ENCODE assay signal across 14 cellular contexts in the genomic region with DNA sequence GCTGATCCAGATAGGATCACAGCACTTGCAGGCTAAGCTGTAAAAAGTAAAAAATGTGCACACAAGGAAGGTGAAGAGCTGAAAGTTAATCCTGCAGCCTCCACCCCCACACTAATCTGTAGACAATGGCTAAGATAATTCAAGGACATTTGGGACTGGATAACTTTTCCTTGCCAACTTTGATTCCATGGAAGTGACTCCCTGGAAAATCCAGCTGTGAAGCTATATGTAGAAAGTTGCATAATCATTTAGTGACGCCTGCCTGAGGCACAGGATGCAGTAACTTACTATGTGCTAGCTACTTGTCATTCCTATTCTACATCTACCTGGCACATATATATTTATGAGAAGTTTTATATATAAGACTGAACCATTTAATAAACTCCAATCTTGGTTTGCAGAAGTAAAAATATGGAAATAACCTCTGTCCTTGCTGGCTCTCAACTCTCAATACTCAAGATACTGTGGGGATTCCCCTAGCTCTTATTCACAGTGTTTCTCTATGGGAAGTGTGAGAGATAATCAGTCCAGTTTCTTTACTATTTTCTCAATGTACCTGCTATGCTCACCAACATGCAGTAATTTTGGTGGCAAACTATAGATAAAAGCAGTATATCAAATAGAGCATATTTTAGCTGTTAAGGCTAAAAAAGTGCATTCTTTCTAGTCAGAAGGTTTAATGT. TPM values are rescaled to one million over a fixed set of nuclear protein-coding genes. Genes with fewer than 3 reads are reported as not detected.
DNase-seq lines count a peak whose midpoint lies in the region; ATAC-seq and TF ChIP-seq lines count a peak whose summit lies in the region.
"Had no signal": no experiment of that assay in that cellular context is flagged by ENCODE, and none has a peak within 500 bp of the region (broad histone marks: within the 10 kb centered on the region; RNA-seq: fewer than 3 reads in every experiment).

No MANE protein-coding gene starts in this region.

- H3K9me3 ChIP-seq in left ventricle myocardium inferior (replicated peaks) (no peaks in the 10 kb centered on the region), smooth muscle cell (replicated peaks; ENCODE audit: low read depth) (no peaks in the 10 kb centered on the region)

- ATAC-seq in GM18858 (IDR thresholded peaks at IDR 0.05; ENCODE audit: unreplicated experiment) (peak; percentile 66), GM21786 (IDR thresholded peaks at IDR 0.05; ENCODE audit: unreplicated experiment) (peak; percentile 72), T-cell (replicated peaks in 1 of 4) (peak in 3 of 4 experiments; percentile 20 to 58 (median 34)), HG03175 (IDR thresholded peaks at IDR 0.05; ENCODE audit: unreplicated experiment) (no peak)
- ATAC-seq: Panc1 had no signal

- H3K4me1 Mint-ChIP-seq in T-cell = peaks cover 75 to 91% (median 89%) of the 10 kb centered on the region in 3 donors

- H4K20me1 ChIP-seq in smooth muscle cell (ENCODE audit: low read depth) = peaks cover 24% of the 10 kb centered on the region

- no peak overlapping the region for H3K4me2 ChIP-seq in smooth muscle cell

- DNase-seq in T-cell (no peak), left ventricle myocardium inferior (no peak), smooth muscle cell (lab: John Stamatoyannopoulos, UW; ENCODE audit: unreplicated experiment) (no peak), NCI-H2196 (lab: John Stamatoyannopoulos, UW; ENCODE audit: unreplicated experiment) (no peak), GM19240 (ENCODE audit: insufficient read length, low spot score) (no peak)
- DNase-seq: brain microvascular endothelial cell; NCI-H1417 treated with DMSO at 0.1 percent for 48 hours; stimulated activated CD4-positive, alpha-beta T cell treated with anti-CD3 and anti-CD28 coated beads, Interleukin-12 subunit alpha, Interleukin-12 subunit beta, amount 100 ng/mL, for 4 hours had no signal

- TF ChIP-seq CTCF in left ventricle myocardium inferior (IDR thresholded peaks at IDR 0.05; ENCODE audit: borderline replicate concordance) (no peak), smooth muscle cell (IDR thresholded peaks at IDR 0.05; ENCODE audit: borderline replicate concordance, insufficient read depth, poor library complexity, severe bottlenecking) (no peak)

- H3K27ac Mint-ChIP-seq in T-cell = peak overlapping the region; percentile 88 to 89

- peaks cover 79% of the 10 kb centered on the region for H3K36me3 Mint-ChIP-seq in T-cell

- H3K4me3 Mint-ChIP-seq in T-cell = peak overlapping the region in 1 of 3 donors; percentile 55

- CTCF ChIA-PET in T-cell (lab: Charles Lee) = interaction anchor here in 1 of 2 donors (0.6 to 1.5 kb wide), 3 partner anchors 15 to 186 kb away, joined by 3 to 5 read pairs (median 4); a partner anchor contains a TSS

- no peak overlapping the region for H2AFZ ChIP-seq in smooth muscle cell (ENCODE audit: low read depth)

- H3K27ac ChIP-seq in left ventricle myocardium inferior (replicated peaks) (peak overlapping the region; percentile 75), smooth muscle cell (ENCODE audit: low read depth) (no peak overlapping the region)
- H3K27ac ChIP-seq: brain microvascular endothelial cell had no signal

- H3K9me3 Mint-ChIP-seq in T-cell = no peaks in the 10 kb centered on the region
- H3K9me3 Mint-ChIP-seq: stimulated activated naive CD8-positive, alpha-beta T cell treated with anti-CD3 and anti-CD28 coated beads, Interleukin-15, Interleukin-2, amounts not matched to agents 100 ng/mL and 50 ng/mL, for 24 hours had no signal

- intact Hi-C loops in left ventricle myocardium inferior (cut with micrococcal nuclease) = no loop called here

- POLR2A ChIA-PET in T-cell (lab: Charles Lee) = interaction anchor here (0.7 to 1.1 kb wide), 3 partner anchors 12 to 145 kb away, joined by 3 to 5 read pairs (median 4); no protein-coding TSS in a partner anchor

- peaks cover 75% of the 10 kb centered on the region for H3K36me3 ChIP-seq in left ventricle myocardium inferior
- H3K36me3 ChIP-seq in smooth muscle cell (ENCODE audit: low read depth) = peaks cover 37% of the 10 kb centered on the region

- H3K79me2 ChIP-seq in smooth muscle cell (ENCODE audit: low read depth) = no peaks in the 10 kb centered on the region

- H3K27me3 ChIP-seq in left ventricle myocardium inferior (ENCODE audit: low read depth) (no peaks in the 10 kb centered on the region), smooth muscle cell (ENCODE audit: low read depth) (no peaks in the 10 kb centered on the region)
- H3K27me3 ChIP-seq: brain microvascular endothelial cell had no signal

- no peaks in the 10 kb centered on the region for H3K27me3 Mint-ChIP-seq in T-cell
- H3K27me3 Mint-ChIP-seq: stimulated activated naive CD8-positive, alpha-beta T cell treated with anti-CD3 and anti-CD28 coated beads, Interleukin-15, Interleukin-2, amounts not matched to agents 100 ng/mL and 50 ng/mL, for 24 hours had no signal

- H3K4me3 ChIP-seq in left ventricle myocardium inferior (no peak overlapping the region), smooth muscle cell (no peak overlapping the region)

- H3F3A ChIP-seq in smooth muscle cell (ENCODE audit: low read depth) = peaks cover 4% of the 10 kb centered on the region

- 56% methylated on average over 1 of the region's 1 CpG for WGBS in smooth muscle cell (ENCODE audit: low lambda C conversion rate)

- H3K4me1 ChIP-seq in left ventricle myocardium inferior (peaks cover 94% of the 10 kb centered on the region), smooth muscle cell (ENCODE audit: low read depth) (peaks cover 14% of the 10 kb centered on the region)

- H3K9ac ChIP-seq in smooth muscle cell (ENCODE audit: low read depth) = no peak overlapping the region

RNA-seq across cellular contexts. Expression of a gene that starts 14.8 kb away (rescaled TPM):
- total RNA-seq in T-cell (100 to 1,000 TPM; 680 to 879 (median 854) TPM), left ventricle myocardium inferior (2,441 TPM), smooth muscle cell (328 and 414 TPM in 2 replicates)
- polyA plus RNA-seq in smooth muscle cell = 416 and 427 TPM in 2 replicates

RNA-seq across cellular contexts. Expression of a gene that starts 38.2 kb away (rescaled TPM):
- total RNA-seq in T-cell (under 1 TPM in 3 of 5 donors, not detected in 2; 0.23 to 0.40 (median 0.28) TPM), left ventricle myocardium inferior (not detected), smooth muscle cell (not detected in 2 replicates)
- polyA plus RNA-seq in smooth muscle cell = not detected in 2 replicates
- total RNA-seq: glomerular endothelial cell had no signal
